ENCODE assay signal across 27 cellular contexts in genomic region chr20:5970381-5970780, GRCh38. TPM values are rescaled to one million over a fixed set of nuclear protein-coding genes. Genes with fewer than 3 reads are reported as not detected.
"Had no signal": no experiment of that assay in that cellular context is flagged by ENCODE, and none has a peak within 500 bp of the region (broad histone marks: within the 10 kb centered on the region; RNA-seq: fewer than 3 reads in every experiment).

No MANE protein-coding gene starts in this region.

- H3K9me3 Mint-ChIP-seq: activated naive CD4-positive, alpha-beta T cell treated with anti-CD3 and anti-CD28 coated beads for 36 hours; activated T-cell treated with anti-CD3 and anti-CD28 coated beads, Interleukin-2, amount 50 U/mL, for 4 hours; WTC11 had no signal

- H3K27ac Mint-ChIP-seq: activated naive CD4-positive, alpha-beta T cell treated with anti-CD3 and anti-CD28 coated beads for 36 hours; activated naive CD8-positive, alpha-beta T cell; WTC11 had no signal

- H3K4me1 ChIP-seq: SJCRH30 had no signal

- H3K36me3 ChIP-seq: brain microvascular endothelial cell had no signal

- H3K27me3 Mint-ChIP-seq: activated naive CD8-positive, alpha-beta T cell had no signal

- ATAC-seq: activated T-cell treated with anti-CD3 and anti-CD28 coated beads, Interleukin-2, amount 50 U/mL, for 4 hours had no signal

- H3K9me3 ChIP-seq: Peyer's patch, SJCRH30, SK-N-SH had no signal

- H3K4me3 Mint-ChIP-seq: activated naive CD4-positive, alpha-beta T cell treated with anti-CD3 and anti-CD28 coated beads for 36 hours; activated naive CD8-positive, alpha-beta T cell; activated T-cell treated with anti-CD3 and anti-CD28 coated beads, Interleukin-2, amount 50 U/mL, for 4 hours; WTC11 had no signal

- DNase-seq: activated CD4-positive, alpha-beta T cell treated with anti-CD3 and anti-CD28 coated beads for 48 hours; activated CD4-positive, alpha-beta T cell treated with anti-CD3 and anti-CD28 coated beads, Interleukin-2, amount 50 U/mL, for 4 hours; activated CD4-positive, CD25-positive, alpha-beta regulatory T cell treated with anti-CD3 and anti-CD28 coated beads, Interleukin-2, amount 50 U/mL, for 72 hours; activated CD8-positive, alpha-beta memory T cell treated with anti-CD3 and anti-CD28 coated beads for 24 hours; activated effector memory CD4-positive, alpha-beta T cell treated with anti-CD3 and anti-CD28 coated beads, Interleukin-2, amount 50 U/mL, for 16 hours; activated naive CD4-positive, alpha-beta T cell treated with anti-CD3 and anti-CD28 coated beads for 36 hours; activated T-cell treated with anti-CD3 and anti-CD28 coated beads, Interleukin-2, amount 50 U/mL, for 4 hours; amygdala; brain microvascular endothelial cell; MM.1S; NCI-H1105 treated with DMSO at 0.1 percent for 48 hours; NCI-H1436 treated with DMSO at 0.1 percent for 48 hours; NCI-H187; NCI-H2081; NCI-H510A treated with DMSO at 0.1 percent for 48 hours; NCI-H69; Peyer's patch; Right ventricle myocardium superior; SJCRH30; SK-N-SH; T-helper 1 cell had no signal

- H3K27ac ChIP-seq: brain microvascular endothelial cell, cardiac muscle cell, KMS-11, Peyer's patch, RWPE1, SJCRH30 had no signal

- H3K27me3 ChIP-seq: brain microvascular endothelial cell, cardiac muscle cell, Peyer's patch, SJCRH30 had no signal

- H3K4me3 ChIP-seq: cardiac muscle cell, Peyer's patch, SJCRH30 had no signal

RNA-seq across cellular contexts. Expression of gene CHGB, which starts 59.1 kb away (rescaled TPM):
- total RNA-seq: activated naive CD4-positive, alpha-beta T cell treated with anti-CD3 and anti-CD28 coated beads for 36 hours; chondrocyte; SJCRH30 had no signal
